ENCODE assay signal across 8 cellular contexts in genomic region chr19:1882089-1882785, GRCh38. TPM values are rescaled to one million over a fixed set of nuclear protein-coding genes. Genes with fewer than 3 reads are reported as not detected.
DNase-seq lines count a peak whose midpoint lies in the region; ATAC-seq lines count a peak whose summit lies in the region.

No MANE protein-coding gene starts in this region.

- H3K4me3 ChIP-seq in BLaER1, result peak overlapping the region; percentile 99

- no peaks in the 10 kb centered on the region for H3K27me3 ChIP-seq in BLaER1

- peaks cover 12% of the 10 kb centered on the region for H3K36me3 ChIP-seq in BLaER1

- ATAC-seq in GM19397 (IDR thresholded peaks at IDR 0.05; ENCODE audit: unreplicated experiment) (no peak), HG03039 (IDR thresholded peaks at IDR 0.05; ENCODE audit: unreplicated experiment) (no peak)

- peaks cover 64% of the 10 kb centered on the region for H3K4me1 ChIP-seq in BLaER1

- H3K9ac ChIP-seq in BLaER1, result peak overlapping the region; percentile 96

- peak overlapping the region; percentile 92 for H3K27ac ChIP-seq in BLaER1

- H3K4me2 ChIP-seq in BLaER1, result peak overlapping the region; percentile 99

- H4K20me1 ChIP-seq in BLaER1, result peaks cover 42% of the 10 kb centered on the region

- peak; percentile 51 for DNase-seq in activated CD4-positive, CD25-positive, alpha-beta regulatory T cell treated with anti-CD3 and anti-CD28 coated beads, Interleukin-2, amount 50 U/mL, for 16 hours (ENCODE audit: low read depth, low spot score)
- peak; percentile 79 for DNase-seq in dermis blood vessel endothelial cell
- DNase-seq in pons (ENCODE audit: low spot score), result peak; percentile 84
- DNase-seq in NCI-H2196 treated with DMSO at 0.1 percent for 48 hours (lab: John Stamatoyannopoulos, UW; ENCODE audit: unreplicated experiment), result no peak
- DNase-seq in HuH-7.5 (ENCODE audit: low spot score), result no peak

- no peaks in the 10 kb centered on the region for H3K9me3 ChIP-seq in BLaER1

RNA-seq across cellular contexts. Expression of gene ABHD17A, which starts 3.1 kb away (rescaled TPM):
- 111 and 142 TPM in 2 replicates for total RNA-seq in dermis blood vessel endothelial cell

RNA-seq across cellular contexts. Expression of gene KLF16, which starts 18.9 kb away (rescaled TPM):
- 5.3 and 9.5 TPM in 2 replicates for total RNA-seq in dermis blood vessel endothelial cell

RNA-seq across cellular contexts. Expression of gene ADAT3, which starts 23.0 kb away (rescaled TPM):
- total RNA-seq in dermis blood vessel endothelial cell, result 5.8 and 6.2 TPM in 2 replicates

RNA-seq across cellular contexts. Expression of gene SCAMP4, which starts 23.0 kb away (rescaled TPM):
- 34.7 and 56.1 TPM in 2 replicates for total RNA-seq in dermis blood vessel endothelial cell

RNA-seq across cellular contexts. Expression of gene REXO1, which starts 34.0 kb away (rescaled TPM):
- 8.7 and 14.0 TPM in 2 replicates for total RNA-seq in dermis blood vessel endothelial cell

Comparison
In these comparisons a context has a peak if more than half of its experiments do, and no peak if none do; other contexts are left out.
1. DNase-seq: peak in activated CD4-positive, CD25-positive, alpha-beta regulatory T cell treated with anti-CD3 and anti-CD28 coated beads, Interleukin-2, amount 50 U/mL, for 16 hours (single experiment), dermis blood vessel endothelial cell (single experiment) and pons (single experiment); none in NCI-H2196 treated with DMSO at 0.1 percent for 48 hours (single experiment) and HuH-7.5 (single experiment).